8 cellular contexts compared by ENCODE assay signal in the genomic region with DNA sequence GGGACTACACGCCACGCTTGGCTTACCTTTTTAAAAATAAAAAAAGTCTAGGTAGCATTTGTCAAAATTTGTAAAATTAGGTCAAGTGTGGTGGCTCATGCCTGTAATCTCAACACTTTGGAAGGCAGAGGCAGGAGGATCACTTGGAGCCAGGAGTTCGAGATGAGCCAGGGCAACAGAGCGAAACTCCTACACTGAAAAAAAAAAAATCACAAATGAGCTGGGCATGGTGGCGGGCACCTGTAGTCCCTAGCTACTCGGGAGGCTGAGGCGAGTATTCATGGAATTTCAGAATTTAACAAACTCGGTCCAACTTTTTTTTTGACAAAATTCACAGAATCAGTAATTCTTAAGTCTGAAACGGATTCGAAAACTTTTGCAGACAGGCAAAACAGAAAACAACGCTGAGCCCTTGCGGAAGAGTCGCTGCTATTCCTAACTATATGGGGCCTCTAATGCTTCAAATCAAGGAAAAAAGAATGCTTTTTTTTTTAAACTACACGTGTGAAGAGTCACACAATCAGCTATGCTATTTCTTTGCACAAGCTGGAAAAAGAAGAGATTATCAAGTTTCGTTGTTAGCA.
DNase-seq lines count a peak whose midpoint lies in the region; ATAC-seq, FAIRE-seq and TF ChIP-seq lines count a peak whose summit lies in the region.

No MANE protein-coding gene starts in this region.

- TF ChIP-seq POLR2A in lower leg skin (IDR thresholded peaks at IDR 0.05), result no peak
- no peak for TF ChIP-seq POLR2A in thyroid gland (IDR thresholded peaks at IDR 0.05)

- peaks cover 40% of the 10 kb centered on the region for H3K79me2 ChIP-seq in astrocyte (ENCODE audit: insufficient read depth, low read length)

- H3K4me2 ChIP-seq in astrocyte (ENCODE audit: low read length), result peak overlapping the region; percentile 83

- 66 to 73% methylated on average over 15 of the region's 15 CpGs for WGBS in lower leg skin, 2 donors
- 65 to 67% methylated on average over 15 of the region's 15 CpGs for WGBS in thyroid gland, 2 donors

- no peaks in the 10 kb centered on the region for H3K27me3 Mint-ChIP-seq in activated T-cell treated with anti-CD3 and anti-CD28 coated beads, Interleukin-2, amount 50 U/mL, for 24 hours
- peaks cover 5% of the 10 kb centered on the region for H3K27me3 Mint-ChIP-seq in astrocyte (ENCODE audit: low read depth, unreplicated experiment)

- H3K36me3 Mint-ChIP-seq in activated T-cell treated with anti-CD3 and anti-CD28 coated beads, Interleukin-2, amount 50 U/mL, for 24 hours (ENCODE audit: low read depth), result peaks cover 10% of the 10 kb centered on the region
- peaks cover 3% of the 10 kb centered on the region for H3K36me3 Mint-ChIP-seq in astrocyte (ENCODE audit: low read depth, unreplicated experiment)

- H3K9ac ChIP-seq in astrocyte (ENCODE audit: low read length), result peak overlapping the region; percentile 88

- peak overlapping the region; percentile 81 for H2AFZ ChIP-seq in astrocyte (ENCODE audit: low read depth, low read length)

- no peaks in the 10 kb centered on the region for H3K9me3 Mint-ChIP-seq in activated T-cell treated with anti-CD3 and anti-CD28 coated beads, Interleukin-2, amount 50 U/mL, for 24 hours
- no peaks in the 10 kb centered on the region for H3K9me3 Mint-ChIP-seq in astrocyte (ENCODE audit: unreplicated experiment)

- no peak for FAIRE-seq in astrocyte (lab: Jason Lieb, UNC)

- H3K4me1 Mint-ChIP-seq in activated T-cell treated with anti-CD3 and anti-CD28 coated beads, Interleukin-2, amount 50 U/mL, for 24 hours (ENCODE audit: low read depth), result peaks cover 32% of the 10 kb centered on the region
- peaks cover 17% of the 10 kb centered on the region for H3K4me1 Mint-ChIP-seq in astrocyte (ENCODE audit: low read depth, unreplicated experiment)

- peak overlapping the region; percentile 95 for H3K27ac Mint-ChIP-seq in activated T-cell treated with anti-CD3 and anti-CD28 coated beads, Interleukin-2, amount 50 U/mL, for 24 hours
- peak overlapping the region; percentile 97 for H3K27ac Mint-ChIP-seq in astrocyte (ENCODE audit: unreplicated experiment)

- no peak for ATAC-seq in HG03432 (IDR thresholded peaks at IDR 0.05; ENCODE audit: unreplicated experiment)

- no peaks in the 10 kb centered on the region for H3K36me3 ChIP-seq in astrocyte (ENCODE audit: insufficient read depth, low read length)
- H3K36me3 ChIP-seq in thyroid gland, result no peaks in the 10 kb centered on the region

- H3K4me1 ChIP-seq in astrocyte (ENCODE audit: insufficient read depth, low read length), result peaks cover 13% of the 10 kb centered on the region
- peaks cover 3 to 15% of the 10 kb centered on the region in 2 donors for H3K4me1 ChIP-seq in thyroid gland

- no peak for DNase-seq in activated T-cell treated with anti-CD3 and anti-CD28 coated beads, Interleukin-2, amount 50 U/mL, for 24 hours
- DNase-seq in activated T-cell treated with anti-CD3 and anti-CD28 coated beads, Interleukin-2, amount 50 U/mL, for 48 hours, result no peak
- DNase-seq in astrocyte (ENCODE audit: low read depth) (no peak), lower leg skin (ENCODE audit: low spot score in 2 of 2) (no peak), thyroid gland (no peak), NCI-H2029 (lab: John Stamatoyannopoulos, UW) (no peak), iPS-NIHi11 (ENCODE audit: low spot score) (no peak)

- H3K4me3 Mint-ChIP-seq in activated T-cell treated with anti-CD3 and anti-CD28 coated beads, Interleukin-2, amount 50 U/mL, for 24 hours, result peak overlapping the region; percentile 84
- peak overlapping the region; percentile 95 for H3K4me3 Mint-ChIP-seq in astrocyte (ENCODE audit: unreplicated experiment)

- H3K27me3 ChIP-seq in astrocyte (ENCODE audit: insufficient read depth, low read length), result no peaks in the 10 kb centered on the region
- H3K27me3 ChIP-seq in thyroid gland, result no peaks in the 10 kb centered on the region

- intact Hi-C loops in lower leg skin (cut with DNase I; ENCODE audit: low total_unique reads) (no loop called here), thyroid gland (cut with DNase I) (no loop called here)

- H3K9me3 ChIP-seq in astrocyte (ENCODE audit: insufficient read depth, low read depth, low read length) (no peaks in the 10 kb centered on the region), thyroid gland (no peaks in the 10 kb centered on the region)

- H4K20me1 ChIP-seq in astrocyte (ENCODE audit: insufficient read depth, low read length), result peaks cover 32% of the 10 kb centered on the region

- H3K27ac ChIP-seq in astrocyte (ENCODE audit: low read depth, low read length) (peak overlapping the region; percentile 52), thyroid gland (peak overlapping the region; percentile 80 to 86 (median 81))

- TF ChIP-seq CTCF in astrocyte (IDR thresholded peaks at IDR 0.05; ENCODE audit: insufficient read depth, low read depth, low read length), result no peak
- TF ChIP-seq CTCF in lower leg skin (IDR thresholded peaks at IDR 0.05), result no peak
- no peak for TF ChIP-seq CTCF in thyroid gland (IDR thresholded peaks at IDR 0.05)

- H3K4me3 ChIP-seq in astrocyte (ENCODE audit: insufficient read depth, low read depth, low read length), result peak overlapping the region; percentile 61
- peak overlapping the region; percentile 48 for H3K4me3 ChIP-seq in lower leg skin (ENCODE audit: low read depth, poor library complexity, severe bottlenecking)
- peak overlapping the region; percentile 3 to 57 (median 40) for H3K4me3 ChIP-seq in thyroid gland (replicated peaks in 1 of 3)
